30 cellular contexts compared by ENCODE assay signal in genomic region chr2:52536929-52537460, GRCh38.
DNase-seq lines count a peak whose midpoint lies in the region; ATAC-seq and TF ChIP-seq lines count a peak whose summit lies in the region.
"Had no signal": no experiment of that assay in that cellular context is flagged by ENCODE, and none has a peak within 500 bp of the region (broad histone marks: within the 10 kb centered on the region; RNA-seq: fewer than 3 reads in every experiment).

No MANE protein-coding gene starts in this region.

- CTCF ChIA-PET in PC-3 (lab: Charles Lee): no interaction called here

- H3K36me3 Mint-ChIP-seq in chondrocyte (ENCODE audit: low read depth): no peaks in the 10 kb centered on the region
- H3K36me3 Mint-ChIP-seq: activated CD4-positive, alpha-beta memory T cell treated with anti-CD3 and anti-CD28 coated beads for 36 hours; naive B cell had no signal

- POLR2A ChIA-PET in PC-3 (lab: Charles Lee; ENCODE audit: unreplicated experiment): no interaction called here

- H3K36me3 ChIP-seq in PC-3 (ENCODE audit: low read depth, low read length) (no peaks in the 10 kb centered on the region), gastroesophageal sphincter (no peaks in the 10 kb centered on the region)
- H3K36me3 ChIP-seq: neutrophil, thoracic aorta, uterus had no signal

- H3K9me3 ChIP-seq in PC-3 (ENCODE audit: low read length) (no peaks in the 10 kb centered on the region), gastroesophageal sphincter (no peaks in the 10 kb centered on the region)
- H3K9me3 ChIP-seq: neutrophil, thoracic aorta, uterus had no signal

- H3K4me3 ChIP-seq in PC-3 (ENCODE audit: low read length) (no peak overlapping the region), gastroesophageal sphincter (no peak overlapping the region)
- H3K4me3 ChIP-seq: dorsolateral prefrontal cortex, smooth muscle cell, thoracic aorta, uterus had no signal

- peaks cover 28% of the 10 kb centered on the region for H3K4me1 Mint-ChIP-seq in chondrocyte (ENCODE audit: low read depth)
- H3K4me1 Mint-ChIP-seq: activated naive CD8-positive, alpha-beta T cell treated with anti-CD3 and anti-CD28 coated beads, Interleukin-2, amount 50 U/mL, for 24 hours; naive B cell had no signal

- no peak overlapping the region for H3K4me2 ChIP-seq in PC-3 (ENCODE audit: low read length)
- H3K4me2 ChIP-seq: smooth muscle cell had no signal

- H3K27me3 ChIP-seq in PC-3 (ENCODE audit: low read length): no peaks in the 10 kb centered on the region
- H3K27me3 ChIP-seq in gastroesophageal sphincter: no peaks in the 10 kb centered on the region
- H3K27me3 ChIP-seq: dorsolateral prefrontal cortex, neutrophil, uterus had no signal

- H3K4me1 ChIP-seq in PC-3 (ENCODE audit: insufficient read depth, low read length) (no peaks in the 10 kb centered on the region), gastroesophageal sphincter (no peaks in the 10 kb centered on the region)
- H3K4me1 ChIP-seq: uterus had no signal

- no peak for TF ChIP-seq EP300 in gastroesophageal sphincter (IDR thresholded peaks at IDR 0.05)

- intact Hi-C loops in PC-3 (cut with micrococcal nuclease): no loop called here

- no peak overlapping the region for H2AFZ ChIP-seq in PC-3 (ENCODE audit: low read length)

- no TSS peak for BruUV-seq in PC-3 (replicated peaks; lab: Mats Ljungman, UMichigan)

- H3K9me2 ChIP-seq in PC-3 (replicated peaks; ENCODE audit: low read length): no peaks in the 10 kb centered on the region

- H3K79me2 ChIP-seq in PC-3 (ENCODE audit: low read length): no peaks in the 10 kb centered on the region

- no peak for TF ChIP-seq POLR2A in gastroesophageal sphincter (IDR thresholded peaks at IDR 0.05)

- no peaks in the 10 kb centered on the region for H3K9me3 Mint-ChIP-seq in chondrocyte (ENCODE audit: low read depth)
- H3K9me3 Mint-ChIP-seq: activated CD4-positive, alpha-beta memory T cell treated with anti-CD3 and anti-CD28 coated beads for 36 hours had no signal

- H3K27ac Mint-ChIP-seq in chondrocyte (ENCODE audit: unreplicated experiment): peak overlapping the region; percentile 25
- H3K27ac Mint-ChIP-seq: activated CD4-positive, alpha-beta memory T cell treated with anti-CD3 and anti-CD28 coated beads for 36 hours; activated naive CD8-positive, alpha-beta T cell treated with anti-CD3 and anti-CD28 coated beads, Interleukin-2, amount 50 U/mL, for 24 hours; CD4-positive, alpha-beta T cell; naive B cell had no signal

- H3K27ac ChIP-seq in PC-3 (ENCODE audit: low read length) (no peak overlapping the region), gastroesophageal sphincter (no peak overlapping the region)
- H3K27ac ChIP-seq: dorsolateral prefrontal cortex, neutrophil, thoracic aorta, uterus had no signal

- peak; percentile 12 for DNase-seq in NCI-H345 (lab: John Stamatoyannopoulos, UW)
- no peak for DNase-seq in NCI-H345 treated with DMSO at 0.1 percent for 48 hours (lab: John Stamatoyannopoulos, UW; ENCODE audit: unreplicated experiment)
- peak; percentile 13 for DNase-seq in PC-3
- DNase-seq in chondrocyte (ENCODE audit: low spot score): no peak
- DNase-seq in myocyte (ENCODE audit: low read depth): peak; percentile 4
- no peak for DNase-seq in NCI-H1694 treated with DMSO at 0.1 percent for 48 hours (lab: John Stamatoyannopoulos, UW)
- DNase-seq in KG1 (lab: John Stamatoyannopoulos, UW): no peak
- DNase-seq: activated CD4-positive, alpha-beta memory T cell treated with anti-CD3 and anti-CD28 coated beads for 36 hours; activated CD4-positive, alpha-beta T cell treated with anti-CD3 and anti-CD28 coated beads for 1 hour; activated CD8-positive, alpha-beta memory T cell treated with anti-CD3 and anti-CD28 coated beads, Interleukin-2, amount 50 U/mL, for 4 hours; activated naive CD4-positive, alpha-beta T cell; activated naive CD8-positive, alpha-beta T cell treated with anti-CD3 and anti-CD28 coated beads, Interleukin-2, amount 50 U/mL, for 24 hours; CD4-positive, alpha-beta T cell; cerebellar nuclear complex; dorsolateral prefrontal cortex; mesendoderm; naive B cell; NCI-H1048; NCI-H187 treated with DMSO at 0.1 percent for 48 hours; NCI-H446; right cardiac atrium; stimulated activated CD4-positive, alpha-beta T cell treated with anti-CD3 and anti-CD28 coated beads, Interleukin-2, amount 100 ng/mL, for 24 hours; stimulated activated naive CD8-positive, alpha-beta T cell treated with anti-CD3 and anti-CD28 coated beads, Interleukin-15, Interleukin-2, amounts not matched to agents 100 U/mL and 50 U/mL, for 24 hours; T-helper 2 cell; uterus had no signal

- no peaks in the 10 kb centered on the region for H4K20me1 ChIP-seq in PC-3 (ENCODE audit: low read length)

- no peak for TF ChIP-seq CTCF in PC-3 (conservative IDR thresholded peaks at IDR 0.05; ENCODE audit: low read depth, low read length)
- TF ChIP-seq CTCF in chondrocyte (IDR thresholded peaks at IDR 0.05): no peak
- TF ChIP-seq CTCF in gastroesophageal sphincter (IDR thresholded peaks at IDR 0.05): no peak

- H3K4me3 Mint-ChIP-seq in chondrocyte (ENCODE audit: unreplicated experiment): no peak overlapping the region
- H3K4me3 Mint-ChIP-seq: activated CD4-positive, alpha-beta memory T cell treated with anti-CD3 and anti-CD28 coated beads for 36 hours; activated naive CD8-positive, alpha-beta T cell treated with anti-CD3 and anti-CD28 coated beads, Interleukin-2, amount 50 U/mL, for 24 hours; CD4-positive, alpha-beta T cell; naive B cell had no signal

- 71 to 72% methylated on average over 3 of the region's 3 CpGs for WGBS in gastroesophageal sphincter (ENCODE audit: low coverage in 1 of 2), 2 donors

- H3K27me3 Mint-ChIP-seq in chondrocyte (ENCODE audit: low read depth): no peaks in the 10 kb centered on the region
- H3K27me3 Mint-ChIP-seq: activated CD4-positive, alpha-beta memory T cell treated with anti-CD3 and anti-CD28 coated beads for 36 hours; activated naive CD8-positive, alpha-beta T cell treated with anti-CD3 and anti-CD28 coated beads, Interleukin-2, amount 50 U/mL, for 24 hours; CD4-positive, alpha-beta T cell; naive B cell had no signal

- ATAC-seq in PC-3 (peak; percentile 87), gastroesophageal sphincter (no peak)
- ATAC-seq: activated naive CD8-positive, alpha-beta T cell treated with anti-CD3 and anti-CD28 coated beads, Interleukin-2, amount 50 U/mL, for 24 hours; left lobe of liver; right cardiac atrium; stimulated activated naive CD8-positive, alpha-beta T cell treated with anti-CD3 and anti-CD28 coated beads, Interleukin-15, Interleukin-2, amounts not matched to agents 100 U/mL and 50 U/mL, for 24 hours had no signal

- no peak overlapping the region for H3K9ac ChIP-seq in PC-3 (ENCODE audit: low read length)

- no peaks in the 10 kb centered on the region for H3F3A ChIP-seq in PC-3 (ENCODE audit: low read length, unreplicated experiment)

Comparison
In these comparisons a context has a peak if more than half of its experiments do, and no peak if none do; other contexts are left out.
1. DNase-seq: peak in NCI-H345 (single experiment), PC-3 (single experiment) and myocyte (single experiment); none in NCI-H345 treated with DMSO at 0.1 percent for 48 hours (single experiment), chondrocyte (single experiment), NCI-H1694 treated with DMSO at 0.1 percent for 48 hours (single experiment) and KG1 (single experiment).